26 cellular contexts compared by ENCODE assay signal in genomic region chrX:23570674-23571343, GRCh38.
"Had no signal": no experiment of that assay in that cellular context is flagged by ENCODE, and none has a peak within 500 bp of the region (broad histone marks: within the 10 kb centered on the region; RNA-seq: fewer than 3 reads in every experiment).

No MANE protein-coding gene starts in this region.

- H3K9me3 ChIP-seq: ascending aorta had no signal

- ATAC-seq: activated CD4-positive, alpha-beta T cell treated with anti-CD3 and anti-CD28 coated beads for 36 hours; activated naive CD4-positive, alpha-beta T cell treated with anti-CD3 and anti-CD28 coated beads, Interleukin-2, amount 50 U/mL, for 72 hours; activated T-cell treated with anti-CD3 and anti-CD28 coated beads, Interleukin-2, amount 50 U/mL, for 72 hours; effector memory CD8-positive, alpha-beta T cell; foreskin keratinocyte; gastrocnemius medialis; heart left ventricle had no signal

- H3K27me3 ChIP-seq: ascending aorta, brain microvascular endothelial cell, esophagus muscularis mucosa, foreskin keratinocyte, heart left ventricle had no signal

- H3K4me1 ChIP-seq: ascending aorta, esophagus muscularis mucosa, gastrocnemius medialis, heart left ventricle had no signal

- H3K36me3 ChIP-seq: ascending aorta, brain microvascular endothelial cell, esophagus muscularis mucosa, gastrocnemius medialis, heart left ventricle had no signal

- H3K4me3 ChIP-seq: ascending aorta, esophagus muscularis mucosa, gastrocnemius medialis, heart left ventricle had no signal

- FAIRE-seq: bronchial epithelial cell had no signal

- H3K27ac ChIP-seq: ascending aorta, brain microvascular endothelial cell, esophagus muscularis mucosa, foreskin keratinocyte, gastrocnemius medialis, heart left ventricle had no signal

- DNase-seq: activated CD4-positive, alpha-beta memory T cell treated with anti-CD3 and anti-CD28 coated beads, Interleukin-2, amount 10 ng/mL, durations not matched to agents 7 days and 5 days; activated CD4-positive, alpha-beta T cell treated with anti-CD3 and anti-CD28 coated beads for 36 hours; activated CD4-positive, alpha-beta T cell treated with anti-CD3 and anti-CD28 coated beads, Interleukin-2, amount 10 ng/mL, durations not matched to agents 24 days and 14 days; activated CD4-positive, CD25-positive, alpha-beta regulatory T cell; activated CD4-positive, CD25-positive, alpha-beta regulatory T cell treated with anti-CD3 and anti-CD28 coated beads, Interleukin-2, amount 50 U/mL, for 72 hours; activated CD8-positive, alpha-beta memory T cell treated with anti-CD3 and anti-CD28 coated beads, Interleukin-2, amount 50 U/mL, for 48 hours; activated gamma-delta T cell; activated naive CD4-positive, alpha-beta T cell; activated naive CD4-positive, alpha-beta T cell treated with anti-CD3 and anti-CD28 coated beads, Interleukin-2, amount 10 ng/mL, durations not matched to agents 7 days and 5 days; activated naive CD8-positive, alpha-beta T cell treated with anti-CD3 and anti-CD28 coated beads, Interleukin-2, amount 10 ng/mL, durations not matched to agents 7 days and 5 days; activated T-cell treated with anti-CD3 and anti-CD28 coated beads for 4 hours; activated T-cell treated with anti-CD3 and anti-CD28 coated beads, Interleukin-2, amount 50 U/mL, for 24 hours; activated T-cell treated with anti-CD3 and anti-CD28 coated beads, Interleukin-2, amount 50 U/mL, for 72 hours; brain microvascular endothelial cell; cortex of kidney; effector memory CD8-positive, alpha-beta T cell; erythroblast; foreskin keratinocyte; gastrocnemius medialis; glutamatergic neuron; heart left ventricle; T-helper 2 cell had no signal
